27 cellular contexts compared by ENCODE assay signal in the genomic region with DNA sequence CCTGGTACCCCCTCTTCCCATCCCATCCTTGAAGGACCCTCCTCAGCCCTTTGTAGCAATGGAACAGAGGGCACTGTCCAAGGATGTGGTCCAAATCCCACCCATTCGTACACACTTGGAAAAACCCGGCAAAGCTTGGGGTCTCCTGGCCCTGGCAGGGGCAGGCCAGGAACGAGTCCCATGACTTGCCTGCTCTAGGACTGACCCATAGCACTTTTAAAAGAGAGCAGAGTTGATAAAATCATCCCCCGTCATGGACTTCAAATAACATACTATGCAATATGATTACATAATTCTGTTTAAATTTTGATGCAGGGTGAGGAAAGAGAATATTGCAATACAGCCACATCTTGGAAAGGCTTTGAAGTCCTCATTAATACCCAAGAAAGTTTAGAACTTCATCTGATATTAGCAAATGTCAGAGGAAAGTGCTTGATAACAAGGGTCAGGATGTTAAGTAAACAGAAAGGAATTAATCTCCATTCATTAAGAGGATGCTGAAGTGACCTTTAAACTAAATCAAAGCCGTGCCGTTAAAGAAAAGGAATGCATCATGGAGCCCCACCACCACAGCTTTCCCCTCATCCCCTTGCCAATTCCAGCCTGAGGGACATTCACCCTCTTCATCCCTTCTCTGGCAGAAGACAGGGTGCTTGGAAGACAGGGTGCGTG.
"Had no signal": no experiment of that assay in that cellular context is flagged by ENCODE, and none has a peak within 500 bp of the region (broad histone marks: within the 10 kb centered on the region; RNA-seq: fewer than 3 reads in every experiment).

No MANE protein-coding gene starts in this region.

- H3K4me1 ChIP-seq: prostate gland, uterus had no signal

- H3K36me3 ChIP-seq: gastrocnemius medialis, heart left ventricle, prostate gland, suprapubic skin, transverse colon, upper lobe of right lung, uterus had no signal

- H3K79me2 ChIP-seq: hepatocyte had no signal

- H3K4me2 ChIP-seq: hepatocyte had no signal

- H3K9me3 ChIP-seq: gastrocnemius medialis, heart left ventricle, prostate gland, suprapubic skin, transverse colon, upper lobe of right lung, uterus had no signal

- H3K27ac ChIP-seq: dorsolateral prefrontal cortex, gastrocnemius medialis, hepatocyte, prostate gland, suprapubic skin, transverse colon, upper lobe of right lung, uterus had no signal

- DNase-seq: cerebellar nuclear complex; dorsolateral prefrontal cortex; effector CD4-positive, alpha-beta T cell; foreskin fibroblast; gastrocnemius medialis; heart left ventricle; kidney; left cardiac atrium; mesenchymal stem cell; midbrain; naive thymus-derived CD8-positive, alpha-beta T cell; nephron progenitor cell; nucleus accumbens; right cardiac atrium; small intestine; stimulated activated CD4-positive, alpha-beta T cell treated with anti-CD3 and anti-CD28 coated beads, Interleukin-12 subunit alpha, Interleukin-12 subunit beta, amount 100 ng/mL, for 4 hours; stimulated activated CD4-positive, alpha-beta T cell treated with anti-CD3 and anti-CD28 coated beads, Interleukin-1b, Interleukin-23, amount 100 ng/mL, for 48 hours; stimulated activated CD4-positive, alpha-beta T cell treated with anti-CD3 and anti-CD28 coated beads, Interleukin-4, amount 100 ng/mL, for 1 hour; stimulated activated CD8-positive, alpha-beta memory T cell treated with anti-CD3 and anti-CD28 coated beads, Interleukin-4, amount 100 ng/mL, for 48 hours; stimulated activated naive CD4-positive, alpha-beta T cell; stimulated activated naive CD8-positive, alpha-beta T cell treated with anti-CD3 and anti-CD28 coated beads, Interleukin-15, amount 100 ng/mL, for 72 hours; transverse colon; upper lobe of right lung; uterus had no signal

- H3K27me3 ChIP-seq: gastrocnemius medialis, heart left ventricle, hepatocyte, suprapubic skin, transverse colon, upper lobe of right lung, uterus had no signal

- ATAC-seq: gastrocnemius medialis; left cardiac atrium; naive thymus-derived CD8-positive, alpha-beta T cell; stimulated activated naive CD8-positive, alpha-beta T cell treated with anti-CD3 and anti-CD28 coated beads, Interleukin-15, amount 100 ng/mL, for 72 hours; upper lobe of right lung had no signal

- FAIRE-seq: kidney, small intestine had no signal

- H3K4me3 ChIP-seq: dorsolateral prefrontal cortex, gastrocnemius medialis, heart left ventricle, hepatocyte, prostate gland, suprapubic skin, transverse colon, upper lobe of right lung, uterus had no signal

- H2AFZ ChIP-seq: hepatocyte had no signal
